Comparison of ENCODE assay signal across 11 cellular contexts in genomic region chr7:33774762-33775523, GRCh38.
DNase-seq lines count a peak whose midpoint lies in the region; ATAC-seq and TF ChIP-seq lines count a peak whose summit lies in the region.
"Had no signal": no experiment of that assay in that cellular context is flagged by ENCODE, and none has a peak within 500 bp of the region (broad histone marks: within the 10 kb centered on the region; RNA-seq: fewer than 3 reads in every experiment).

No MANE protein-coding gene starts in this region.

- no peak overlapping the region for H2AFZ ChIP-seq in Karpas-422 (ENCODE audit: low read length)

- no peaks in the 10 kb centered on the region for H3K79me2 ChIP-seq in Karpas-422 (ENCODE audit: low read length)

- no peak overlapping the region for H3K9ac ChIP-seq in Karpas-422 (ENCODE audit: low read length)

- peak; percentile 52 for ATAC-seq in RWPE2 (ENCODE audit: low read depth)
- ATAC-seq: T-helper 17 cell had no signal

- no peaks in the 10 kb centered on the region; the same call in 1 of the 2 replicates for H3K9me2 ChIP-seq in Karpas-422 (replicated peaks; ENCODE audit: insufficient read depth, low read length)

- no peak overlapping the region for H3K27ac ChIP-seq in RWPE2 (ENCODE audit: poor library complexity, severe bottlenecking)
- no peak overlapping the region for H3K27ac ChIP-seq in Karpas-422 (ENCODE audit: low read length)

- H3K27me3 ChIP-seq in RWPE2 (ENCODE audit: insufficient read depth, poor library complexity, severe bottlenecking) (no peaks in the 10 kb centered on the region), Karpas-422 (ENCODE audit: low read length) (no peaks in the 10 kb centered on the region)

- H4K20me1 ChIP-seq in Karpas-422 (ENCODE audit: insufficient read depth, low read depth, low read length): no peaks in the 10 kb centered on the region

- no peak for TF ChIP-seq CTCF in RWPE2 (IDR thresholded peaks at IDR 0.05; ENCODE audit: poor library complexity, severe bottlenecking)
- TF ChIP-seq CTCF in fibroblast of villous mesenchyme (IDR thresholded peaks at IDR 0.05; ENCODE audit: insufficient read depth, low read depth, low read length): no peak
- no peak for TF ChIP-seq CTCF in GM13976 (IDR thresholded peaks at IDR 0.05; ENCODE audit: borderline replicate concordance, control extremely low read depth, extremely low read depth, insufficient read depth, missing control alignments)

- H3K4me3 ChIP-seq in RWPE2 (ENCODE audit: severe bottlenecking) (no peak overlapping the region), fibroblast of villous mesenchyme (ENCODE audit: low read depth, low read length) (no peak overlapping the region), Karpas-422 (ENCODE audit: low read length) (no peak overlapping the region)

- no peaks in the 10 kb centered on the region for H3K36me3 ChIP-seq in RWPE2 (ENCODE audit: low read depth)
- no peaks in the 10 kb centered on the region for H3K36me3 ChIP-seq in Karpas-422 (ENCODE audit: insufficient read depth, low read length)

- in situ Hi-C loops in GM13976 (cut with MboI; ENCODE audit: low sequenced_read_pairs, unreplicated experiment): no loop called here

- H3K9me3 ChIP-seq in RWPE2 (ENCODE audit: severe bottlenecking) (no peaks in the 10 kb centered on the region), Karpas-422 (ENCODE audit: low read length) (no peaks in the 10 kb centered on the region)

- H3K4me1 ChIP-seq in RWPE2 (ENCODE audit: insufficient read depth, poor library complexity, severe bottlenecking) (peaks cover 3% of the 10 kb centered on the region), Karpas-422 (ENCODE audit: low read length) (no peaks in the 10 kb centered on the region)

- H3K4me2 ChIP-seq in Karpas-422 (ENCODE audit: low read depth, low read length, poor library complexity, severe bottlenecking): no peak overlapping the region

- DNase-seq in Daoy (ENCODE audit: low read depth) (peak; percentile 80), RWPE2 (ENCODE audit: low spot score) (no peak), fibroblast of villous mesenchyme (ENCODE audit: low read depth) (peak; percentile 75), pons (ENCODE audit: low spot score) (peak; percentile 26), Karpas-422 (no peak), GM13976 (ENCODE audit: low spot score) (no peak)
- no peak for DNase-seq in activated naive CD4-positive, alpha-beta T cell treated with Interleukin-2 at 50 U/mL for 16 hours
- no peak for DNase-seq in stimulated activated CD4-positive, alpha-beta T cell treated with anti-CD3 and anti-CD28 coated beads, Interleukin-15, amount 100 ng/mL, for 24 hours
- DNase-seq: erythroblast, NCI-H1436, T-helper 17 cell had no signal

Comparison
In these comparisons a context has a peak if more than half of its experiments do, and no peak if none do; other contexts are left out.
1. DNase-seq: peak in Daoy (single experiment), fibroblast of villous mesenchyme (single experiment) and pons (single experiment); none in RWPE2 (single experiment), activated naive CD4-positive, alpha-beta T cell treated with Interleukin-2 at 50 U/mL for 16 hours (single experiment), Karpas-422 (single experiment), GM13976 (single experiment) and stimulated activated CD4-positive, alpha-beta T cell treated with anti-CD3 and anti-CD28 coated beads, Interleukin-15, amount 100 ng/mL, for 24 hours (single experiment).